ENCODE assay signal across 21 cellular contexts in the genomic region with DNA sequence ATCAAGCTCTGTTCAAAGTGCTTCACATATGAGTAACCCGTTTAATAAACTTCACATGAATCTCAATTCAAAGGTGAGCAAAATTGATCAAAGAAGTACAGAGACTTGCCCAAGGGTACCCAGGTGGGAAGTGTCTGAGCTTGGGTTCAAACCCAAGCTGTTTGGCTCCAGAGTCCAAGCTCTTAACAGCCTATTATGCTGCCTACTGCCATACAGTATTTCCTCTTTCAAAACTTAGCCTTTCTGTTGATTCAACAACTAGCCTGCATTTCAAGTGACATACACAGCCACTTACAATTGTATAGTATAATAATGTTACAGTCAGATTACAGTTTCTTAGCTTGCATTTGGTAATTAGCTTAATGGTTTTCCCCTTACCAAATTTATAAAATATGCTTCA. TPM values are rescaled to one million over a fixed set of nuclear protein-coding genes. Genes with fewer than 3 reads are reported as not detected.
DNase-seq lines count a peak whose midpoint lies in the region; ATAC-seq and TF ChIP-seq lines count a peak whose summit lies in the region.
"Had no signal": no experiment of that assay in that cellular context is flagged by ENCODE, and none has a peak within 500 bp of the region (broad histone marks: within the 10 kb centered on the region; RNA-seq: fewer than 3 reads in every experiment).

No MANE protein-coding gene starts in this region.

- no peak for TF ChIP-seq CTCF in neural progenitor cell (IDR thresholded peaks at IDR 0.05)
- no peak for TF ChIP-seq CTCF in CD8-positive, alpha-beta T cell (IDR thresholded peaks at IDR 0.05)

- H3K36me3 Mint-ChIP-seq in stimulated activated memory B cell treated with anti-CD40 and anti-IgM and Interleukin-4, amounts not matched to agents 10 μg/mL and 1 μg/mL and 100 μg/mL, for 72 hours = no peaks in the 10 kb centered on the region
- peaks cover 4% of the 10 kb centered on the region for H3K36me3 Mint-ChIP-seq in neural progenitor cell
- no peaks in the 10 kb centered on the region for H3K36me3 Mint-ChIP-seq in CD8-positive, alpha-beta T cell
- H3K36me3 Mint-ChIP-seq: CD14-positive monocyte had no signal

- no peak overlapping the region for H2AFZ ChIP-seq in neural progenitor cell (replicated peaks)
- H2AFZ ChIP-seq: PC-9 had no signal

- H3K9ac ChIP-seq in neural progenitor cell = no peak overlapping the region

- H3K9me3 Mint-ChIP-seq in stimulated activated memory B cell treated with anti-CD40 and anti-IgM and Interleukin-4, amounts not matched to agents 10 μg/mL and 1 μg/mL and 100 μg/mL, for 72 hours = no peaks in the 10 kb centered on the region
- H3K9me3 Mint-ChIP-seq in neural progenitor cell = no peaks in the 10 kb centered on the region
- H3K9me3 Mint-ChIP-seq in CD8-positive, alpha-beta T cell = no peaks in the 10 kb centered on the region
- H3K9me3 Mint-ChIP-seq: CD14-positive monocyte had no signal

- no peaks in the 10 kb centered on the region for H3K4me1 Mint-ChIP-seq in stimulated activated memory B cell treated with anti-CD40 and anti-IgM and Interleukin-4, amounts not matched to agents 10 μg/mL and 1 μg/mL and 100 μg/mL, for 72 hours
- H3K4me1 Mint-ChIP-seq in neural progenitor cell = peaks cover 27% of the 10 kb centered on the region
- no peaks in the 10 kb centered on the region for H3K4me1 Mint-ChIP-seq in CD8-positive, alpha-beta T cell (ENCODE audit: low read depth)
- H3K4me1 Mint-ChIP-seq: CD14-positive monocyte had no signal

- no peak overlapping the region for H3K4me3 ChIP-seq in neural progenitor cell
- H3K4me3 ChIP-seq in CD8-positive, alpha-beta T cell (ENCODE audit: low read depth, low read length) = no peak overlapping the region
- H3K4me3 ChIP-seq: PC-9 had no signal

- peaks cover 3% of the 10 kb centered on the region for H3F3A ChIP-seq in neural progenitor cell (ENCODE audit: low read depth)

- H3K79me2 ChIP-seq in neural progenitor cell (ENCODE audit: low read depth) = peaks cover 4% of the 10 kb centered on the region

- no peak overlapping the region for H3K27ac Mint-ChIP-seq in stimulated activated memory B cell treated with anti-CD40 and anti-IgM and Interleukin-4, amounts not matched to agents 10 μg/mL and 1 μg/mL and 100 μg/mL, for 72 hours
- H3K27ac Mint-ChIP-seq in neural progenitor cell = no peak overlapping the region
- H3K27ac Mint-ChIP-seq in CD8-positive, alpha-beta T cell = no peak overlapping the region
- H3K27ac Mint-ChIP-seq: CD14-positive monocyte had no signal

- POLR2A ChIA-PET in CD8-positive, alpha-beta T cell (lab: Charles Lee) = interaction anchor here (0.7 kb wide), 1 partner anchor 37 kb away, joined by 3 read pairs; no protein-coding TSS in a partner anchor

- H4K20me1 ChIP-seq in neural progenitor cell (ENCODE audit: low read depth) = no peaks in the 10 kb centered on the region

- H3K27ac ChIP-seq in epithelial cell of prostate (peak overlapping the region; percentile 40), neural progenitor cell (no peak overlapping the region)
- no peak overlapping the region for H3K27ac ChIP-seq in CD8-positive, alpha-beta T cell (ENCODE audit: low read depth, low read length)
- H3K27ac ChIP-seq: 22Rv1, PC-9 had no signal

- CTCF ChIA-PET in CD8-positive, alpha-beta T cell (lab: Charles Lee) = no interaction called here

- ATAC-seq in stimulated activated memory B cell treated with anti-CD40 and anti-IgM and Interleukin-4, amounts not matched to agents 10 μg/mL and 1 μg/mL and 100 μg/mL, for 72 hours = peak; percentile 27
- no peak for ATAC-seq in CD8-positive, alpha-beta T cell
- ATAC-seq: HCT116 had no signal

- DNase-seq in DMS153 (lab: John Stamatoyannopoulos, UW) (peak; percentile 4), DMS153 treated with DMSO at 0.1 percent for 48 hours (lab: John Stamatoyannopoulos, UW; ENCODE audit: unreplicated experiment) (no peak), NCI-H1930 (lab: John Stamatoyannopoulos, UW) (peak; percentile 3 to 45), epithelial cell of prostate (ENCODE audit: low read depth, low spot score) (no peak), neural progenitor cell (ENCODE audit: low spot score) (no peak), NCI-H2081 (lab: John Stamatoyannopoulos, UW) (no peak)
- no peak for DNase-seq in CD8-positive, alpha-beta T cell
- DNase-seq: COR-L47, DMS 273 treated with DMSO at 0.1 percent for 48 hours, GF-D8, GOT3, KBM-7, NCI-H1417 treated with DMSO at 0.1 percent for 48 hours, NCI-H2029 treated with DMSO at 0.1 percent for 48 hours, NCI-H524, PC-9, T-helper 2 cell had no signal

- H3K4me2 ChIP-seq in neural progenitor cell = no peak overlapping the region
- H3K4me2 ChIP-seq: PC-9 had no signal

- H3K36me3 ChIP-seq in neural progenitor cell = no peaks in the 10 kb centered on the region
- H3K36me3 ChIP-seq in CD8-positive, alpha-beta T cell (ENCODE audit: insufficient read depth, low read length) = no peaks in the 10 kb centered on the region

- intact Hi-C loops in CD8-positive, alpha-beta T cell (cut with DNase I, micrococcal nuclease) = no loop called here

- no peak overlapping the region for H3K4me3 Mint-ChIP-seq in stimulated activated memory B cell treated with anti-CD40 and anti-IgM and Interleukin-4, amounts not matched to agents 10 μg/mL and 1 μg/mL and 100 μg/mL, for 72 hours
- H3K4me3 Mint-ChIP-seq in neural progenitor cell = no peak overlapping the region
- H3K4me3 Mint-ChIP-seq in CD8-positive, alpha-beta T cell = no peak overlapping the region
- H3K4me3 Mint-ChIP-seq: CD14-positive monocyte had no signal

- no peaks in the 10 kb centered on the region for H3K27me3 ChIP-seq in neural progenitor cell
- H3K27me3 ChIP-seq in CD8-positive, alpha-beta T cell (ENCODE audit: insufficient read depth, low read length) = no peaks in the 10 kb centered on the region

- H3K9me3 ChIP-seq in neural progenitor cell (ENCODE audit: low read depth) = no peaks in the 10 kb centered on the region
- no peaks in the 10 kb centered on the region for H3K9me3 ChIP-seq in CD8-positive, alpha-beta T cell (ENCODE audit: low read length)

- peaks cover 12% of the 10 kb centered on the region for H3K27me3 Mint-ChIP-seq in stimulated activated memory B cell treated with anti-CD40 and anti-IgM and Interleukin-4, amounts not matched to agents 10 μg/mL and 1 μg/mL and 100 μg/mL, for 72 hours
- H3K27me3 Mint-ChIP-seq in neural progenitor cell (ENCODE audit: insufficient read depth, low read depth) = peaks cover 4% of the 10 kb centered on the region
- H3K27me3 Mint-ChIP-seq in CD8-positive, alpha-beta T cell (ENCODE audit: low read depth) = peaks cover 4% of the 10 kb centered on the region

- peaks cover 8% of the 10 kb centered on the region for H3K4me1 ChIP-seq in neural progenitor cell
- no peaks in the 10 kb centered on the region for H3K4me1 ChIP-seq in CD8-positive, alpha-beta T cell (ENCODE audit: insufficient read depth, low read length)

RNA-seq across cellular contexts. Expression of a gene that starts 29.7 kb away (rescaled TPM):
- 20.6 and 24.4 TPM in 2 replicates for total RNA-seq in neural progenitor cell (ENCODE audit: low replicate concordance)
- 1 to 10 TPM; 2.4 to 3.5 TPM for total RNA-seq in CD8-positive, alpha-beta T cell

Comparison
In these comparisons a context has a peak if more than half of its experiments do, and no peak if none do; other contexts are left out.
1. DNase-seq: peak in DMS153 (single experiment) and NCI-H1930 (2 of 2); none in DMS153 treated with DMSO at 0.1 percent for 48 hours (single experiment), epithelial cell of prostate (single experiment), neural progenitor cell (single experiment), CD8-positive, alpha-beta T cell (0 of 7) and NCI-H2081 (0 of 2).